ENCODE assay signal across 9 cellular contexts in the genomic region with DNA sequence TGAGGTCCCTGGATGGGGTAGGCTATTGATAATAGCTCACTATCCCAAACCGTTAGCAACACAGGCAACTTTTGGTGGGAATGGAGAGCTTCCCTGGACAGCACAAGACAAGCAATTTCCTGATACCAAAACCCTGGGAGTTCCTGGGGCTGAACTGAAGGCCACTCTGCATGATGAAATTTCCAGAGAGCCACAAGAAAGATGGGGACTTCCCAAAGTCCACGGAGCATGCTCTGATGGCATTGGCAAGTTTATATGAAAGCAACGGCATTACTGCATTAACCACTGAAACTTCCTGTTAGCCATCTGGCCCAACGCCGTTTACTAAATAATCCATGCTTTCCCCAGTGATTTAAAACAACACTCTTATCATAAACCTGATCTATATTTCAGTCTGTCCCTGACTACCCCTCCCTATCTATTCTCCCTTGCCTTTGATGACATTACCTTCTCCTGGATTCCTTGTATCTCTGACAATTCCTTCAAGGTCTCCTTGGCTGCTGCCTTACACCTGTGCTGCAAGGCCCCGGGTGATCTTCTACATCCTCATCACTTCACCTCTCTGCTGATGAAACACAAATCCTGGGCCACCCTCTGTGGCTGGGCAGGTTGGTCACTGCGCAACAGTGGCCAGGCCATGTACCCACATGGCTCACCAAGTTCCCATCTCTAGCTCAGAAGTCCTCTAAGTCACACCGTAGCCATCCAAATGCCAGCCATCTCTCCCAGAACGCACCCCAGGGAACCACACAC.
DNase-seq lines count a peak whose midpoint lies in the region; ATAC-seq, FAIRE-seq and TF ChIP-seq lines count a peak whose summit lies in the region.
"Had no signal": no experiment of that assay in that cellular context is flagged by ENCODE, and none has a peak within 500 bp of the region (broad histone marks: within the 10 kb centered on the region; RNA-seq: fewer than 3 reads in every experiment).

No MANE protein-coding gene starts in this region.

- no peak for TF ChIP-seq RAD21 in HepG2 (CRISPR knock-in tag; IDR thresholded peaks at IDR 0.05)

- H3K27ac Mint-ChIP-seq in CD4-positive, alpha-beta memory T cell, result peak overlapping the region in 1 of 7 donors; percentile 60

- in situ Hi-C loops in HepG2 (cut with HindIII; ENCODE audit: extremely low pct_ligation_motif_present, low pct_unique_long_range_greater_than_20kb), result no loop called here

- H3K9me3 ChIP-seq in BE2C (no peaks in the 10 kb centered on the region), HepG2 (ENCODE audit: low read length) (no peaks in the 10 kb centered on the region)
- H3K9me3 ChIP-seq in CD4-positive, alpha-beta memory T cell (ENCODE audit: control insufficient read depth in 1 of 2, low read length in 2 of 2), result no peaks in the 10 kb centered on the region

- ATAC-seq in GM21447 (IDR thresholded peaks at IDR 0.05; ENCODE audit: unreplicated experiment) (peak; percentile 70), HG03520 (IDR thresholded peaks at IDR 0.05; ENCODE audit: unreplicated experiment) (peak; percentile 69), HepG2 (no peak)

- no peaks in the 10 kb centered on the region for H3K36me3 Mint-ChIP-seq in CD4-positive, alpha-beta memory T cell

- H3K9ac ChIP-seq in HepG2 (ENCODE audit: insufficient read depth, low read depth, low read length), result no peak overlapping the region

- no TSS peak for BruUV-seq in HepG2 (replicated peaks; lab: Mats Ljungman, UMichigan)

- H3K4me1 Mint-ChIP-seq in CD4-positive, alpha-beta memory T cell, result peaks cover 0 to 4% (median 0%) of the 10 kb centered on the region in 4 donors

- POLR2A ChIA-PET in CD4-positive, alpha-beta memory T cell (lab: Charles Lee; ENCODE audit: partially characterized antibody), result no interaction called here
- POLR2A ChIA-PET in HepG2 (lab: Yijun Ruan, JAX), result no interaction called here

- DNase-seq in GM10266 (ENCODE audit: extremely low spot score) (peak; percentile 50), iris pigment epithelial cell (ENCODE audit: low read depth) (peak; percentile 44), BE2C (no peak), HepG2 (ENCODE audit: low spot score) (no peak), NCI-H1930 (lab: John Stamatoyannopoulos, UW) (no peak)
- DNase-seq in CD4-positive, alpha-beta memory T cell, result no peak
- DNase-seq: central memory CD4-positive, alpha-beta T cell had no signal

- H3K4me3 ChIP-seq in BE2C (ENCODE audit: low read depth, low read length) (no peak overlapping the region), HepG2 (replicated peaks in 1 of 3; ENCODE audit: insufficient read depth in 1 of 3, low read depth in 2 of 3, low read length in 3 of 3) (no peak overlapping the region)
- no peak overlapping the region for H3K4me3 ChIP-seq in CD4-positive, alpha-beta memory T cell (ENCODE audit: low read length in 2 of 2)

- H3K27me3 Mint-ChIP-seq in CD4-positive, alpha-beta memory T cell, result peaks cover 2 to 4% of the 10 kb centered on the region in 2 donors

- CTCF ChIA-PET in CD4-positive, alpha-beta memory T cell (lab: Charles Lee; ENCODE audit: partially characterized antibody), result no interaction called here
- CTCF ChIA-PET in HepG2 (lab: Yijun Ruan, JAX; ENCODE audit: low intra/inter-chr PET ratio, low total read pairs), result no interaction called here

- TF ChIP-seq CTCF in GM10266 (IDR thresholded peaks at IDR 0.05; ENCODE audit: control insufficient read depth, insufficient read depth, low read depth, missing control alignments), result no peak
- TF ChIP-seq CTCF in BE2C (IDR thresholded peaks at IDR 0.05; ENCODE audit: low read depth, low read length), result no peak
- no peak for TF ChIP-seq CTCF in HepG2 (CRISPR knock-in tag; IDR thresholded peaks at IDR 0.05)

- H3K27me3 ChIP-seq in BE2C (no peaks in the 10 kb centered on the region), HepG2 (ENCODE audit: control insufficient read depth in 1 of 2, insufficient read depth in 2 of 2, low read length in 2 of 2) (peaks cover 0 to 10% of the 10 kb centered on the region in 2 experiments; a peak in 3 of 5 replicates)
- no peaks in the 10 kb centered on the region for H3K27me3 ChIP-seq in CD4-positive, alpha-beta memory T cell (ENCODE audit: insufficient read depth, low read length)

- H3K9me3 Mint-ChIP-seq in CD4-positive, alpha-beta memory T cell, result peaks cover 0 to 3% (median 0%) of the 10 kb centered on the region in 8 donors

- no peak overlapping the region for H3K4me2 ChIP-seq in HepG2 (ENCODE audit: low read depth, low read length)

- H3K4me3 Mint-ChIP-seq in CD4-positive, alpha-beta memory T cell, result no peak overlapping the region

- TF ChIP-seq EP300 in HepG2 (IDR thresholded peaks at IDR 0.05; ENCODE audit: low read depth in 2 of 2, low read length in 2 of 2), result no peak
- no peak for TF ChIP-seq EP300 in HepG2 (CRISPR knock-in tag; IDR thresholded peaks at IDR 0.05; ENCODE audit: borderline replicate concordance)

- H3K79me2 ChIP-seq in HepG2 (ENCODE audit: insufficient read depth, low read length), result no peaks in the 10 kb centered on the region

- H2AFZ ChIP-seq in HepG2 (ENCODE audit: low read length), result no peak overlapping the region

- WGBS in HepG2 (ENCODE audit: low lambda C conversion rate), result 7% methylated on average over 9 of the region's 9 CpGs

- H3K36me3 ChIP-seq in BE2C (no peaks in the 10 kb centered on the region), HepG2 (replicated peaks in 1 of 2; ENCODE audit: control insufficient read depth in 1 of 2, insufficient read depth in 2 of 2, low read length in 2 of 2) (no peaks in the 10 kb centered on the region)
- no peaks in the 10 kb centered on the region for H3K36me3 ChIP-seq in CD4-positive, alpha-beta memory T cell (ENCODE audit: insufficient read depth, low read length)

- no peak overlapping the region for H3K27ac ChIP-seq in CD4-positive, alpha-beta memory T cell (ENCODE audit: low read depth, low read length)
- H3K27ac ChIP-seq in HepG2 (ENCODE audit: extremely low read length, insufficient read depth, low read length), result no peak overlapping the region

- intact Hi-C loops in CD4-positive, alpha-beta memory T cell (cut with micrococcal nuclease), result no loop called here
- intact Hi-C loops in HepG2 (cut with micrococcal nuclease; ENCODE audit: unreplicated experiment), result no loop called here

- H4K20me1 ChIP-seq in HepG2 (ENCODE audit: insufficient read depth, low read length), result no peaks in the 10 kb centered on the region

- no peak for TF ChIP-seq POLR2A in HepG2 (IDR thresholded peaks at IDR 0.05; ENCODE audit: insufficient read depth in 1 of 2, low read depth in 2 of 2, low read length in 2 of 2)

- no peak for FAIRE-seq in HepG2 (lab: Jason Lieb, UNC)

- H3K4me1 ChIP-seq in BE2C (no peaks in the 10 kb centered on the region), HepG2 (ENCODE audit: insufficient read depth, low read length) (no peaks in the 10 kb centered on the region)
- H3K4me1 ChIP-seq in CD4-positive, alpha-beta memory T cell (ENCODE audit: insufficient read depth, low read length), result no peaks in the 10 kb centered on the region

TF ChIP-seq in HepG2, 621 proteins besides CTCF, POLR2A, EP300 and RAD21:
- TF ChIP-seq ZBTB7A (CRISPR knock-in tag; IDR thresholded peaks at IDR 0.05) (no peak), CCDC6 (CRISPR knock-in tag; IDR thresholded peaks at IDR 0.05) (no peak), ZNF224 (CRISPR knock-in tag; IDR thresholded peaks at IDR 0.05) (no peak), RFXAP (CRISPR knock-in tag; IDR thresholded peaks at IDR 0.05; ENCODE audit: borderline replicate concordance) (no peak), ARNT (IDR thresholded peaks at IDR 0.05) (no peak), ZNF510 (CRISPR knock-in tag; IDR thresholded peaks at IDR 0.05; ENCODE audit: low read depth) (no peak), RXRA (CRISPR knock-in tag; IDR thresholded peaks at IDR 0.05) (no peak), SNAI1 (CRISPR knock-in tag; IDR thresholded peaks at IDR 0.05; ENCODE audit: borderline replicate concordance) (no peak), ZKSCAN8 (CRISPR knock-in tag; IDR thresholded peaks at IDR 0.05; ENCODE audit: borderline replicate concordance) (no peak), ZNF354B (CRISPR knock-in tag; IDR thresholded peaks at IDR 0.05) (no peak)
- TF ChIP-seq, protein P1, sequence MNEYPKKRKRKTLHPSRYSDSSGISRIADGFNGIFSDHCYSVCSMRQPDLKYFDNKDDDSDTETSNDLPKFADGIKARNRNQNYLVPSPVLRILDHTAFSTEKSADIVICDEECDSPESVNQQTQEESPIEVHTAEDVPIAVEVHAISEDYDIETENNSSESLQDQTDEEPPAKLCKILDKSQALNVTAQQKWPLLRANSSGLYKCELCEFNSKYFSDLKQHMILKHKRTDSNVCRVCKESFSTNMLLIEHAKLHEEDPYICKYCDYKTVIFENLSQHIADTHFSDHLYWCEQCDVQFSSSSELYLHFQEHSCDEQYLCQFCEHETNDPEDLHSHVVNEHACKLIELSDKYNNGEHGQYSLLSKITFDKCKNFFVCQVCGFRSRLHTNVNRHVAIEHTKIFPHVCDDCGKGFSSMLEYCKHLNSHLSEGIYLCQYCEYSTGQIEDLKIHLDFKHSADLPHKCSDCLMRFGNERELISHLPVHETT (CRISPR knock-in tag; conservative IDR thresholded peaks at IDR 0.05), result no peak
- TF ChIP-seq, protein P2, sequence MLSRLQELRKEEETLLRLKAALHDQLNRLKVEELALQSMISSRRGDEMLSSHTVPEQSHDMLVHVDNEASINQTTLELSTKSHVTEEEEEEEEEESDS (CRISPR knock-in tag; IDR thresholded peaks at IDR 0.05; ENCODE audit: borderline replicate concordance), result no peak
- TF ChIP-seq, protein P3, sequence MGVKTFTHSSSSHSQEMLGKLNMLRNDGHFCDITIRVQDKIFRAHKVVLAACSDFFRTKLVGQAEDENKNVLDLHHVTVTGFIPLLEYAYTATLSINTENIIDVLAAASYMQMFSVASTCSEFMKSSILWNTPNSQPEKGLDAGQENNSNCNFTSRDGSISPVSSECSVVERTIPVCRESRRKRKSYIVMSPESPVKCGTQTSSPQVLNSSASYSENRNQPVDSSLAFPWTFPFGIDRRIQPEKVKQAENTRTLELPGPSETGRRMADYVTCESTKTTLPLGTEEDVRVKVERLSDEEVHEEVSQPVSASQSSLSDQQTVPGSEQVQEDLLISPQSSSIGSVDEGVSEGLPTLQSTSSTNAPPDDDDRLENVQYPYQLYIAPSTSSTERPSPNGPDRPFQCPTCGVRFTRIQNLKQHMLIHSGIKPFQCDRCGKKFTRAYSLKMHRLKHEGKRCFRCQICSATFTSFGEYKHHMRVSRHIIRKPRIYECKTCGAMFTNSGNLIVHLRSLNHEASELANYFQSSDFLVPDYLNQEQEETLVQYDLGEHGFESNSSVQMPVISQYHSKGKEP (CRISPR knock-in tag; IDR thresholded peaks at IDR 0.05), result no peak
- TF ChIP-seq, protein P4, sequence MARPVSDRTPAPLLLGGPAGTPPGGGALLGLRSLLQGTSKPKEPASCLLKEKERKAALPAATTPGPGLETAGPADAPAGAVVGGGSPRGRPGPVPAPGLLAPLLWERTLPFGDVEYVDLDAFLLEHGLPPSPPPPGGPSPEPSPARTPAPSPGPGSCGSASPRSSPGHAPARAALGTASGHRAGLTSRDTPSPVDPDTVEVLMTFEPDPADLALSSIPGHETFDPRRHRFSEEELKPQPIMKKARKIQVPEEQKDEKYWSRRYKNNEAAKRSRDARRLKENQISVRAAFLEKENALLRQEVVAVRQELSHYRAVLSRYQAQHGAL (CRISPR knock-in tag; IDR thresholded peaks at IDR 0.05; ENCODE audit: not compliant biosample characterization), result no peak

Comparison
In these comparisons a context has a peak if more than half of its experiments do, and no peak if none do; other contexts are left out.
1. DNase-seq: peak in GM10266 (single experiment) and iris pigment epithelial cell (single experiment); none in BE2C (single experiment), CD4-positive, alpha-beta memory T cell (0 of 5), HepG2 (single experiment) and NCI-H1930 (0 of 2).